20 cellular contexts compared by ENCODE assay signal in genomic region chr9:121249563-121249962, GRCh38. TPM values are rescaled to one million over a fixed set of nuclear protein-coding genes. Genes with fewer than 3 reads are reported as not detected.
DNase-seq lines count a peak whose midpoint lies in the region; ATAC-seq, FAIRE-seq and TF ChIP-seq lines count a peak whose summit lies in the region.
"Had no signal": no experiment of that assay in that cellular context is flagged by ENCODE, and none has a peak within 500 bp of the region (broad histone marks: within the 10 kb centered on the region; RNA-seq: fewer than 3 reads in every experiment).

No MANE protein-coding gene starts in this region.

- H3K4me1 ChIP-seq in K562 (replicated peaks in 1 of 2; ENCODE audit: control insufficient read depth in 2 of 2, insufficient read depth in 2 of 2, low read length in 2 of 2) (peaks cover 9 to 23% of the 10 kb centered on the region in 2 experiments; a peak in 4 of 5 replicates), testis (no peaks in the 10 kb centered on the region)

- H3K36me3 ChIP-seq in K562 (ENCODE audit: control insufficient read depth, insufficient read depth, low read length) (no peaks in the 10 kb centered on the region), testis (ENCODE audit: low read depth, missing control alignments) (no peaks in the 10 kb centered on the region)
- H3K36me3 ChIP-seq: cardiac muscle cell, right atrium auricular region had no signal

- H3K4me3 ChIP-seq in K562, result no peak overlapping the region
- H3K4me3 ChIP-seq in testis, result no peak overlapping the region
- H3K4me3 ChIP-seq: cardiac muscle cell, right atrium auricular region had no signal

- H3K79me2 ChIP-seq in K562 (ENCODE audit: control insufficient read depth, insufficient read depth, low read length), result no peaks in the 10 kb centered on the region

- no peaks in the 10 kb centered on the region for H3K9me3 Mint-ChIP-seq in activated CD4-positive, alpha-beta memory T cell treated with anti-CD3 and anti-CD28 coated beads for 36 hours
- peaks cover 2% of the 10 kb centered on the region for H3K9me3 Mint-ChIP-seq in activated CD4-positive, alpha-beta memory T cell treated with anti-CD3 and anti-CD28 coated beads, Interleukin-2, amount 10 ng/mL, durations not matched to agents 7 days and 5 days
- H3K9me3 Mint-ChIP-seq: activated T-cell treated with anti-CD3 and anti-CD28 coated beads, Interleukin-2, amount 50 U/mL, for 4 hours had no signal

- H2AFZ ChIP-seq in K562 (ENCODE audit: low read depth, low read length), result peak overlapping the region; percentile 54

- no peak overlapping the region for H3K4me2 ChIP-seq in K562 (ENCODE audit: insufficient read depth, low read length)

- no peak overlapping the region for H3K27ac Mint-ChIP-seq in activated CD4-positive, alpha-beta memory T cell treated with anti-CD3 and anti-CD28 coated beads for 36 hours
- H3K27ac Mint-ChIP-seq in activated CD4-positive, alpha-beta memory T cell treated with anti-CD3 and anti-CD28 coated beads, Interleukin-2, amount 10 ng/mL, durations not matched to agents 7 days and 5 days, result no peak overlapping the region
- H3K27ac Mint-ChIP-seq: activated CD4-positive, alpha-beta T cell treated with anti-CD3 and anti-CD28 coated beads, Interleukin-2, amount 10 ng/mL, durations not matched to agents 24 days and 14 days; nephron progenitor cell had no signal

- FAIRE-seq in K562 (lab: Jason Lieb, UNC), result no peak

- H3K9me1 ChIP-seq in K562 (ENCODE audit: control insufficient read depth, insufficient read depth, low read length), result no peaks in the 10 kb centered on the region

- 57% methylated on average over 3 of the region's 3 CpGs for WGBS in K562 (ENCODE audit: insufficient coverage, low coverage, missing lambda C conversion rate)
- 60 to 61% methylated on average over 3 of the region's 3 CpGs for WGBS in testis, 2 donors

- ATAC-seq in K562, result peak; percentile 89
- ATAC-seq in HG03196 (IDR thresholded peaks at IDR 0.05; ENCODE audit: unreplicated experiment), result no peak
- ATAC-seq: activated T-cell treated with anti-CD3 and anti-CD28 coated beads, Interleukin-2, amount 50 U/mL, for 4 hours; left lobe of liver had no signal

- H3K9me3 ChIP-seq in K562 (replicated peaks; ENCODE audit: control insufficient read depth, insufficient read depth, low read depth, low read length), result no peaks in the 10 kb centered on the region
- no peaks in the 10 kb centered on the region for H3K9me3 ChIP-seq in testis

- H3K27ac ChIP-seq in K562 (ENCODE audit: extremely low read depth, low read depth, low read length), result 0 out of 3 replicates have a peak overlapping the region, but pooled peaks have one; percentile 6
- no peak overlapping the region for H3K27ac ChIP-seq in testis
- H3K27ac ChIP-seq: cardiac muscle cell, right atrium auricular region had no signal

- intact Hi-C loops in activated CD4-positive, alpha-beta memory T cell treated with anti-CD3 and anti-CD28 coated beads for 36 hours (cut with micrococcal nuclease), result no loop called here
- intact Hi-C loops in K562 (cut with micrococcal nuclease), result no loop called here
- intact Hi-C loops in testis (cut with DNase I; ENCODE audit: low total_unique reads), result no loop called here

- BruUV-seq in K562 (replicated peaks; lab: Mats Ljungman, UMichigan), result no TSS peak

- no peak for TF ChIP-seq POLR2A in K562 (conservative IDR thresholded peaks at IDR 0.05)
- no peak for TF ChIP-seq POLR2A in testis (IDR thresholded peaks at IDR 0.05)
- no peak for TF ChIP-seq POLR2A in erythroblast (IDR thresholded peaks at IDR 0.05; ENCODE audit: low read length)

- H3K4me1 Mint-ChIP-seq in activated CD4-positive, alpha-beta memory T cell treated with anti-CD3 and anti-CD28 coated beads for 36 hours (ENCODE audit: low read depth), result no peaks in the 10 kb centered on the region
- no peaks in the 10 kb centered on the region for H3K4me1 Mint-ChIP-seq in activated CD4-positive, alpha-beta memory T cell treated with anti-CD3 and anti-CD28 coated beads, Interleukin-2, amount 10 ng/mL, durations not matched to agents 7 days and 5 days
- H3K4me1 Mint-ChIP-seq: nephron progenitor cell had no signal

- TF ChIP-seq EP300 in K562 (IDR thresholded peaks at IDR 0.05; ENCODE audit: low read length), result no peak

- H3K36me3 Mint-ChIP-seq in activated CD4-positive, alpha-beta memory T cell treated with anti-CD3 and anti-CD28 coated beads for 36 hours, result no peaks in the 10 kb centered on the region
- H3K36me3 Mint-ChIP-seq in activated CD4-positive, alpha-beta memory T cell treated with anti-CD3 and anti-CD28 coated beads, Interleukin-2, amount 10 ng/mL, durations not matched to agents 7 days and 5 days (ENCODE audit: low read depth), result peaks cover 3% of the 10 kb centered on the region

- H3K9ac ChIP-seq in K562 (ENCODE audit: insufficient read depth in 1 of 2, low read depth in 2 of 2, low read length in 2 of 2), result no peak overlapping the region

- CTCF ChIA-PET in activated CD4-positive, alpha-beta memory T cell treated with anti-CD3 and anti-CD28 coated beads for 36 hours (lab: Charles Lee), result interaction anchor here (1.1 kb wide), 1 partner anchor 70 kb away, joined by 3 read pairs; no protein-coding TSS in a partner anchor
- CTCF ChIA-PET in activated CD4-positive, alpha-beta memory T cell treated with anti-CD3 and anti-CD28 coated beads, Interleukin-2, amount 10 ng/mL, durations not matched to agents 7 days and 5 days (lab: Charles Lee), result interaction anchor here (1.2 kb wide), 1 partner anchor 29 kb away, joined by 4 read pairs; no protein-coding TSS in a partner anchor
- CTCF ChIA-PET in K562 (lab: Yijun Ruan, JAX; ENCODE audit: low intra/inter-chr PET ratio), result no interaction called here

- POLR2A ChIA-PET in activated CD4-positive, alpha-beta memory T cell treated with anti-CD3 and anti-CD28 coated beads for 36 hours (lab: Charles Lee), result no interaction called here
- POLR2A ChIA-PET in activated CD4-positive, alpha-beta memory T cell treated with anti-CD3 and anti-CD28 coated beads, Interleukin-2, amount 10 ng/mL, durations not matched to agents 7 days and 5 days (lab: Charles Lee), result no interaction called here
- POLR2A ChIA-PET in K562 (lab: Yijun Ruan, JAX), result no interaction called here

- H3K27me3 ChIP-seq in K562 (ENCODE audit: control insufficient read depth in 2 of 2, insufficient read depth in 2 of 2, low read length in 2 of 2) (no peaks in the 10 kb centered on the region), testis (no peaks in the 10 kb centered on the region)
- H3K27me3 ChIP-seq: right atrium auricular region had no signal

- in situ Hi-C loops in K562 (cut with MboI), result no loop called here
- in situ Hi-C loops in ACHN (cut with HindIII; ENCODE audit: low pct_ligation_motif_present, low pct_unique_long_range_greater_than_20kb, low sequenced_read_pairs), result no loop called here

- H4K20me1 ChIP-seq in K562 (replicated peaks; ENCODE audit: control insufficient read depth, insufficient read depth, low read length), result no peaks in the 10 kb centered on the region

- no peak overlapping the region for H3K4me3 Mint-ChIP-seq in activated CD4-positive, alpha-beta memory T cell treated with anti-CD3 and anti-CD28 coated beads for 36 hours
- no peak overlapping the region for H3K4me3 Mint-ChIP-seq in activated CD4-positive, alpha-beta memory T cell treated with anti-CD3 and anti-CD28 coated beads, Interleukin-2, amount 10 ng/mL, durations not matched to agents 7 days and 5 days
- H3K4me3 Mint-ChIP-seq: activated CD4-positive, alpha-beta T cell treated with anti-CD3 and anti-CD28 coated beads, Interleukin-2, amount 10 ng/mL, durations not matched to agents 24 days and 14 days; activated T-cell treated with anti-CD3 and anti-CD28 coated beads, Interleukin-2, amount 50 U/mL, for 4 hours; nephron progenitor cell had no signal

- peak; percentile 14 for DNase-seq in activated CD4-positive, alpha-beta memory T cell treated with anti-CD3 and anti-CD28 coated beads for 36 hours
- no peak for DNase-seq in activated CD4-positive, alpha-beta memory T cell treated with anti-CD3 and anti-CD28 coated beads, Interleukin-2, amount 10 ng/mL, durations not matched to agents 7 days and 5 days
- DNase-seq in NOMO-1 treated with dmso at 0.1 percent for 144 hours (lab: John Stamatoyannopoulos, UW; ENCODE audit: unreplicated experiment) (peak; percentile 63), K562 (ENCODE audit: extremely low read depth in 1 of 4, low spot score in 3 of 4) (peak; percentile 52 to 68 (median 60)), testis (peak; percentile 55), ACHN (no peak), erythroblast (lab: John Stamatoyannopoulos, UW) (no peak)
- DNase-seq: activated CD4-positive, alpha-beta T cell treated with anti-CD3 and anti-CD28 coated beads, Interleukin-2, amount 10 ng/mL, durations not matched to agents 24 days and 14 days; activated T-cell treated with anti-CD3 and anti-CD28 coated beads, Interleukin-2, amount 50 U/mL, for 4 hours; COR-L47; effector memory CD4-positive, alpha-beta T cell; NCI-H1436 treated with DMSO at 0.1 percent for 48 hours; NCI-H524; nephron progenitor cell; stimulated activated CD4-positive, alpha-beta T cell treated with anti-CD3 and anti-CD28 coated beads, Interleukin-2, amount 100 ng/mL, for 24 hours; T-helper 2 cell had no signal

- no peaks in the 10 kb centered on the region for H3K27me3 Mint-ChIP-seq in activated CD4-positive, alpha-beta memory T cell treated with anti-CD3 and anti-CD28 coated beads for 36 hours
- no peaks in the 10 kb centered on the region for H3K27me3 Mint-ChIP-seq in activated CD4-positive, alpha-beta memory T cell treated with anti-CD3 and anti-CD28 coated beads, Interleukin-2, amount 10 ng/mL, durations not matched to agents 7 days and 5 days

- TF ChIP-seq CTCF in K562 (IDR thresholded peaks at IDR 0.05 in 2 of 3, conservative IDR thresholded peaks at IDR 0.05 in 1 of 3; ENCODE audit: insufficient read depth in 2 of 3, low read depth in 1 of 3, low read length in 3 of 3) (no peak), testis (IDR thresholded peaks at IDR 0.05) (no peak)

- no peak for TF ChIP-seq RAD21 in K562 (CRISPR knock-in tag; conservative IDR thresholded peaks at IDR 0.05 in 1 of 2, IDR thresholded peaks at IDR 0.05 in 1 of 2)

RNA-seq across cellular contexts. Expression of gene GSN, which starts 18.4 kb away (rescaled TPM):
- 1 to 10 TPM; 2.6 to 2.9 TPM for total RNA-seq in activated CD4-positive, alpha-beta memory T cell treated with anti-CD3 and anti-CD28 coated beads for 36 hours
- total RNA-seq in activated CD4-positive, alpha-beta memory T cell treated with anti-CD3 and anti-CD28 coated beads, Interleukin-2, amount 10 ng/mL, durations not matched to agents 7 days and 5 days, result 1 to 10 TPM; 5.8 to 6.0 TPM
- 15.3 and 27.0 TPM in 2 replicates for total RNA-seq in K562 (2011; cell fraction: chromatin; rRNA removed; ENCODE audit: low replicate concordance)
- 9.9 and 11.0 TPM in 2 replicates for total RNA-seq in K562 (2011; cell fraction: nucleolus; rRNA removed)
- total RNA-seq in K562 (2011; cell fraction: nucleoplasm; rRNA removed), result 8.1 and 9.2 TPM in 2 replicates
- 8.2 and 10.8 TPM in 2 replicates for total RNA-seq in K562 (2014; rRNA removed)
- 3.3 and 3.5 TPM in 2 replicates for total RNA-seq in K562 (2014; rRNA removed; fragmentation: Illumina TruSeq; extraction: Trizol)
- total RNA-seq in K562 (2015; rRNA removed; fragmentation: Illumina TruSeq; extraction: Trizol), result 12.3 and 12.4 TPM in 2 replicates
- total RNA-seq in K562 (2021), result 9.0 and 9.6 TPM in 2 replicates
- polyA plus RNA-seq in K562 (2011; rRNA removed), result 16.6 and 24.2 TPM in 2 replicates
- 27.5 and 34.5 TPM in 2 replicates for polyA plus RNA-seq in K562 (2011; cell fraction: cytosol; rRNA removed)
- polyA plus RNA-seq in K562 (2011; cell fraction: nucleus; rRNA removed), result 15.8 and 17.0 TPM in 2 replicates
- polyA plus RNA-seq in K562 (2012), result 11.2 and 34.5 TPM in 2 replicates
- polyA plus RNA-seq in K562 (2014; fragmentation: Illumina TruSeq; extraction: Trizol), result 5.2 and 7.4 TPM in 2 replicates
- under 1 TPM; 0.39 to 0.41 TPM for polyA plus RNA-seq in K562 (2014; fragmentation: Nextera tagmentation; extraction: Ambion mirVana)
- 7.5 and 11.2 TPM in 2 replicates for polyA plus RNA-seq in K562 (2014; rRNA removed)
- polyA minus RNA-seq in K562 (2011; rRNA and poly(A)+ RNA removed), result 23.7 and 31.3 TPM in 2 replicates
- polyA minus RNA-seq in K562 (2011; cell fraction: cytosol; rRNA and poly(A)+ RNA removed), result 24.8 and 27.9 TPM in 2 replicates
- polyA minus RNA-seq in K562 (2011; cell fraction: nucleus; rRNA and poly(A)+ RNA removed), result 6.2 and 9.0 TPM in 2 replicates
- total RNA-seq in testis, result 100 to 1,000 TPM; 206 to 356 TPM
- 392 TPM for polyA plus RNA-seq in testis (ENCODE audit: insufficient read depth, low read depth, low replicate concordance)

RNA-seq across cellular contexts. Expression of gene RAB14, which starts 47.9 kb away (rescaled TPM):
- total RNA-seq in activated CD4-positive, alpha-beta memory T cell treated with anti-CD3 and anti-CD28 coated beads for 36 hours, result 10 to 100 TPM; 58.2 to 58.5 TPM
- total RNA-seq in activated CD4-positive, alpha-beta memory T cell treated with anti-CD3 and anti-CD28 coated beads, Interleukin-2, amount 10 ng/mL, durations not matched to agents 7 days and 5 days, result 10 to 100 TPM; 65.8 to 68.1 TPM
- total RNA-seq in K562 (2011; cell fraction: chromatin; rRNA removed; ENCODE audit: low replicate concordance), result 10.7 and 28.6 TPM in 2 replicates
- 6.7 and 7.6 TPM in 2 replicates for total RNA-seq in K562 (2011; cell fraction: nucleolus; rRNA removed)
- total RNA-seq in K562 (2011; cell fraction: nucleoplasm; rRNA removed), result 20.8 and 42.9 TPM in 2 replicates
- 10.3 and 11.8 TPM in 2 replicates for total RNA-seq in K562 (2014; rRNA removed)
- 25.5 and 26.8 TPM in 2 replicates for total RNA-seq in K562 (2014; rRNA removed; fragmentation: Illumina TruSeq; extraction: Trizol)
- total RNA-seq in K562 (2015; rRNA removed; fragmentation: Illumina TruSeq; extraction: Trizol), result 23.6 and 25.4 TPM in 2 replicates
- 41.8 and 48.4 TPM in 2 replicates for total RNA-seq in K562 (2021)
- 17.6 and 19.8 TPM in 2 replicates for polyA plus RNA-seq in K562 (2011; rRNA removed)
- polyA plus RNA-seq in K562 (2011; cell fraction: cytosol; rRNA removed), result 4.0 and 10.5 TPM in 2 replicates
- polyA plus RNA-seq in K562 (2011; cell fraction: nucleus; rRNA removed), result 11.3 and 16.5 TPM in 2 replicates
- polyA plus RNA-seq in K562 (2012), result 30.3 and 32.9 TPM in 2 replicates
- polyA plus RNA-seq in K562 (2014; fragmentation: Illumina TruSeq; extraction: Trizol), result 32.4 and 35.8 TPM in 2 replicates
- polyA plus RNA-seq in K562 (2014; fragmentation: Nextera tagmentation; extraction: Ambion mirVana), result 10 to 100 TPM; 20.2 to 20.9 TPM
- polyA plus RNA-seq in K562 (2014; rRNA removed), result 15.9 and 16.7 TPM in 2 replicates
- 14.8 and 18.2 TPM in 2 replicates for polyA minus RNA-seq in K562 (2011; rRNA and poly(A)+ RNA removed)
- polyA minus RNA-seq in K562 (2011; cell fraction: cytosol; rRNA and poly(A)+ RNA removed), result 12.5 and 15.7 TPM in 2 replicates
- polyA minus RNA-seq in K562 (2011; cell fraction: nucleus; rRNA and poly(A)+ RNA removed), result 10.0 and 16.6 TPM in 2 replicates
- 10 to 100 TPM; 44.6 to 51.1 TPM for total RNA-seq in testis
- polyA plus RNA-seq in testis (ENCODE audit: insufficient read depth, low read depth, low replicate concordance), result 66.7 TPM

Comparison
In these comparisons a context has a peak if more than half of its experiments do, and no peak if none do; other contexts are left out.
1. DNase-seq: peak in activated CD4-positive, alpha-beta memory T cell treated with anti-CD3 and anti-CD28 coated beads for 36 hours (single experiment), NOMO-1 treated with dmso at 0.1 percent for 144 hours (single experiment), K562 (4 of 4) and testis (single experiment); none in activated CD4-positive, alpha-beta memory T cell treated with anti-CD3 and anti-CD28 coated beads, Interleukin-2, amount 10 ng/mL, durations not matched to agents 7 days and 5 days (single experiment), ACHN (single experiment) and erythroblast (0 of 2).
2. RNA of gene GSN, which starts 18.4 kb away (total RNA-seq): 206 to 356 TPM in testis; 3.3 to 27.0 TPM in K562, 5.8 to 6.0 TPM in activated CD4-positive, alpha-beta memory T cell treated with anti-CD3 and anti-CD28 coated beads, Interleukin-2, amount 10 ng/mL, durations not matched to agents 7 days and 5 days and 2.6 to 2.9 TPM in activated CD4-positive, alpha-beta memory T cell treated with anti-CD3 and anti-CD28 coated beads for 36 hours; every median in the first group is over 4 times any median in the second.